Comparison of ENCODE assay signal across 12 cellular contexts in the genomic region with DNA sequence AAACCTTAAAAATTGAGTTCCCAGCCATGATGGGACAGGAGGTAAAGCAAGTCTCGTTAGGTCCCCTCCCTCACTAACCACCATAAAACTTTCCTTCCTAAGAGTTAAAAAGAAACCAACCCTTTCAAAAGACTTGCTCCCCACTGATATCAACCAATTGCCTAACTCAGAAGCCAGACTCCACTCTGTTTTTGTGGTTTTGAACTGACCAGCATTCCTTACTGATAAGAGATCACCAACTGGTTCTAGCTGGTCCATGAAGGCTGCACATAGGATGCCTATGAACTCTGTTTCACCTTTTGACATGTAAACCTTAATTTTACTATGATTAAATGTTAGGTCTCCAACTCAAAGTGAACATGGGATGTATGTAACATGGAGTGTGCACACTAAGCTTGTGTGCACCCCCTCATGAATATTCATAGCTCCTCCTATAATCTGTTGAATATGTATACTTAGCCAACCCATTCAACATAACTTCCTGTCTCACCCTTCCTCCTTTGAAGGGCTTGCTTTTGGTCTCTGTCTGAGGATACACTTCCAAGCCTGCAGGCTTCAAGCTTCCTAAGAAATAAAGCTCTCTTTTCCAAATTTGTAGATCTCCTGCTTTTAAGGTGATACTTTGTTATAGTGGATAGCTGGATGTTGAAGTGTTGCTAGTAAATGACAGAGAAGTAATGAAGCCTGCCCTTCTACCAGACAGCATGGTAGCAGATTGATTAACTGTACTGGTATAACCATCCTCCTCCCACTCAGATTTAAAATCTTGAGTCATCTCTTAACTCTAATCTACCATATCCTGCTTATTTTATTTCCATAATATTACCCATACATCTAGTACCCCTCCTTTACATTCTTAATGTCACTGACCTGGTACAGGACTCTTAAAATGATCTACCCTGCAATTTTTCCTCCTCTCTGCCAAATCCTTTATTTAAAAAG.
DNase-seq lines count a peak whose midpoint lies in the region; ATAC-seq and TF ChIP-seq lines count a peak whose summit lies in the region.
"Had no signal": no experiment of that assay in that cellular context is flagged by ENCODE, and none has a peak within 500 bp of the region (broad histone marks: within the 10 kb centered on the region; RNA-seq: fewer than 3 reads in every experiment).

No MANE protein-coding gene starts in this region.

- H3K27ac Mint-ChIP-seq in activated T-cell treated with anti-CD3 and anti-CD28 coated beads, Interleukin-2, amount 50 U/mL, for 24 hours = peak overlapping the region; percentile 52
- peak overlapping the region; percentile 18 for H3K27ac Mint-ChIP-seq in stimulated activated naive CD8-positive, alpha-beta T cell treated with anti-CD3 and anti-CD28 coated beads, Interleukin-15, Interleukin-2, amounts not matched to agents 100 ng/mL and 50 ng/mL, for 24 hours

- H3K27me3 Mint-ChIP-seq in activated T-cell treated with anti-CD3 and anti-CD28 coated beads, Interleukin-2, amount 50 U/mL, for 24 hours = no peaks in the 10 kb centered on the region
- no peaks in the 10 kb centered on the region for H3K27me3 Mint-ChIP-seq in stimulated activated naive CD8-positive, alpha-beta T cell treated with anti-CD3 and anti-CD28 coated beads, Interleukin-15, Interleukin-2, amounts not matched to agents 100 ng/mL and 50 ng/mL, for 24 hours

- TF ChIP-seq CTCF in foreskin fibroblast (IDR thresholded peaks at IDR 0.05; ENCODE audit: low read depth, low read length) = no peak

- H3K36me3 ChIP-seq in SK-N-MC (ENCODE audit: insufficient read depth, low read length) = peaks cover 21% of the 10 kb centered on the region
- H3K36me3 ChIP-seq: right atrium auricular region, thoracic aorta had no signal

- H3K4me3 ChIP-seq in SK-N-MC = 0 out of 2 replicates have a peak overlapping the region, but pooled peaks have one; percentile 5
- H3K4me3 ChIP-seq in foreskin fibroblast (ENCODE audit: low read depth in 1 of 2, low read length in 2 of 2) = no peak overlapping the region
- H3K4me3 ChIP-seq: right atrium auricular region, thoracic aorta had no signal

- H3K9me3 Mint-ChIP-seq in activated T-cell treated with anti-CD3 and anti-CD28 coated beads, Interleukin-2, amount 50 U/mL, for 24 hours = no peaks in the 10 kb centered on the region
- peaks cover 4% of the 10 kb centered on the region for H3K9me3 Mint-ChIP-seq in stimulated activated naive CD8-positive, alpha-beta T cell treated with anti-CD3 and anti-CD28 coated beads, Interleukin-15, Interleukin-2, amounts not matched to agents 100 ng/mL and 50 ng/mL, for 24 hours

- ATAC-seq in GM19455 (IDR thresholded peaks at IDR 0.05; ENCODE audit: unreplicated experiment) (no peak), GM18520 (IDR thresholded peaks at IDR 0.05; ENCODE audit: unreplicated experiment) (no peak)

- H3K4me1 Mint-ChIP-seq in activated T-cell treated with anti-CD3 and anti-CD28 coated beads, Interleukin-2, amount 50 U/mL, for 24 hours (ENCODE audit: low read depth) = peaks cover 79% of the 10 kb centered on the region
- H3K4me1 Mint-ChIP-seq in stimulated activated naive CD8-positive, alpha-beta T cell treated with anti-CD3 and anti-CD28 coated beads, Interleukin-15, Interleukin-2, amounts not matched to agents 100 ng/mL and 50 ng/mL, for 24 hours (ENCODE audit: low read depth) = peaks cover 70% of the 10 kb centered on the region

- DNase-seq in activated T-cell treated with anti-CD3 and anti-CD28 coated beads, Interleukin-2, amount 50 U/mL, for 24 hours = no peak
- DNase-seq in activated T-cell treated with anti-CD3 and anti-CD28 coated beads for 4 hours (no peak), SK-N-MC (ENCODE audit: low read depth, low spot score) (peak; percentile 20), foreskin fibroblast (peak; percentile 18 to 54), KG1 (lab: John Stamatoyannopoulos, UW) (no peak)
- DNase-seq: activated CD4-positive, alpha-beta T cell treated with anti-CD3 and anti-CD28 coated beads, Interleukin-2, amount 50 U/mL, for 4 hours had no signal

- no peaks in the 10 kb centered on the region for H3K9me3 ChIP-seq in SK-N-MC (ENCODE audit: low read depth, low read length)
- H3K9me3 ChIP-seq: right atrium auricular region, thoracic aorta had no signal

- H3K27ac ChIP-seq in SK-N-MC = peak overlapping the region; percentile 69
- H3K27ac ChIP-seq: right atrium auricular region, thoracic aorta had no signal

- no peak overlapping the region for H3K4me3 Mint-ChIP-seq in activated T-cell treated with anti-CD3 and anti-CD28 coated beads, Interleukin-2, amount 50 U/mL, for 24 hours
- no peak overlapping the region for H3K4me3 Mint-ChIP-seq in stimulated activated naive CD8-positive, alpha-beta T cell treated with anti-CD3 and anti-CD28 coated beads, Interleukin-15, Interleukin-2, amounts not matched to agents 100 ng/mL and 50 ng/mL, for 24 hours
- H3K4me3 Mint-ChIP-seq: CD14-positive monocyte had no signal

- no peak overlapping the region for H3K9ac ChIP-seq in SK-N-MC (ENCODE audit: insufficient read length)

- H3K36me3 Mint-ChIP-seq in activated T-cell treated with anti-CD3 and anti-CD28 coated beads, Interleukin-2, amount 50 U/mL, for 24 hours (ENCODE audit: low read depth) = peaks cover 69% of the 10 kb centered on the region
- H3K36me3 Mint-ChIP-seq in stimulated activated naive CD8-positive, alpha-beta T cell treated with anti-CD3 and anti-CD28 coated beads, Interleukin-15, Interleukin-2, amounts not matched to agents 100 ng/mL and 50 ng/mL, for 24 hours (ENCODE audit: low read depth) = peaks cover 45% of the 10 kb centered on the region

Comparison
In these comparisons a context has a peak if more than half of its experiments do, and no peak if none do; other contexts are left out.
1. DNase-seq: peak in SK-N-MC (single experiment) and foreskin fibroblast (2 of 2); none in activated T-cell treated with anti-CD3 and anti-CD28 coated beads, Interleukin-2, amount 50 U/mL, for 24 hours (single experiment), activated T-cell treated with anti-CD3 and anti-CD28 coated beads for 4 hours (single experiment) and KG1 (single experiment).